18 cellular contexts compared by ENCODE assay signal in the genomic region with DNA sequence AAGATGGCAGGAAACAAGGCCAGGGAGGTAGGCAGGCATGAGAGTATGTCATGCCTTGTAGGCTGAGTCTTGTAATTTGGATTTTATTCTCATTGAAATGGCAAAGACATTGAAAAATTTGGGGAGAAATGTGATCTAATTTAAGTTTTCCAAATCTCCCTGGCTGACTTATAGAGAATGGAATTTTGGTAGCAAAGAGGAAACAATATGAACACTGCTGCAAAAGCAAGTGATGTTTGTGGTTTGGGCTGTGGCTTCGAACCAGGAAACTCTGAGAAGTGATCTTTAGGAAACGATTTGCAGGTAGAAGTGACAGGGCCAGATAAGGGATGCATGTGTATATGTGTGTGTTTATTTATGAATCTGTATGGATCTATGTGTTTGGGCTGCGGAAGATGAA. TPM values are rescaled to one million over a fixed set of nuclear protein-coding genes. Genes with fewer than 3 reads are reported as not detected.
DNase-seq lines count a peak whose midpoint lies in the region; ATAC-seq and TF ChIP-seq lines count a peak whose summit lies in the region.
"Had no signal": no experiment of that assay in that cellular context is flagged by ENCODE, and none has a peak within 500 bp of the region (broad histone marks: within the 10 kb centered on the region; RNA-seq: fewer than 3 reads in every experiment).

No MANE protein-coding gene starts in this region.

- H3K4me1 Mint-ChIP-seq in HFFc6 (ENCODE audit: low read depth), result peaks cover 51% of the 10 kb centered on the region
- peaks cover 10% of the 10 kb centered on the region for H3K4me1 Mint-ChIP-seq in activated CD8-positive, alpha-beta T cell treated with anti-CD3 and anti-CD28 coated beads, Interleukin-2, amount 10 ng/mL, durations not matched to agents 7 days and 5 days (ENCODE audit: low read depth)

- H3K27me3 Mint-ChIP-seq in HFFc6 (ENCODE audit: insufficient read depth), result no peaks in the 10 kb centered on the region
- H3K27me3 Mint-ChIP-seq in activated CD8-positive, alpha-beta T cell treated with anti-CD3 and anti-CD28 coated beads, Interleukin-2, amount 10 ng/mL, durations not matched to agents 7 days and 5 days (ENCODE audit: low read depth), result peaks cover 2% of the 10 kb centered on the region
- H3K27me3 Mint-ChIP-seq: activated CD4-positive, alpha-beta memory T cell treated with anti-CD3 and anti-CD28 coated beads, Interleukin-2, amount 10 ng/mL, durations not matched to agents 7 days and 5 days; activated naive CD8-positive, alpha-beta T cell; activated T-cell treated with anti-CD3 and anti-CD28 coated beads, Interleukin-2, amount 50 U/mL, for 24 hours had no signal

- POLR2A ChIA-PET in activated CD8-positive, alpha-beta T cell treated with anti-CD3 and anti-CD28 coated beads, Interleukin-2, amount 10 ng/mL, durations not matched to agents 7 days and 5 days (lab: Charles Lee), result no interaction called here

- H3K36me3 Mint-ChIP-seq in HFFc6 (ENCODE audit: low read depth), result peaks cover 13% of the 10 kb centered on the region; the same call in 1 of the 2 replicates
- H3K36me3 Mint-ChIP-seq in activated CD8-positive, alpha-beta T cell treated with anti-CD3 and anti-CD28 coated beads, Interleukin-2, amount 10 ng/mL, durations not matched to agents 7 days and 5 days (ENCODE audit: low read depth), result no peaks in the 10 kb centered on the region
- H3K36me3 Mint-ChIP-seq: activated naive CD8-positive, alpha-beta T cell; CD8-positive, alpha-beta T cell had no signal

- H3K4me3 Mint-ChIP-seq in HFFc6, result peak overlapping the region; percentile 43
- H3K4me3 Mint-ChIP-seq in activated CD8-positive, alpha-beta T cell treated with anti-CD3 and anti-CD28 coated beads, Interleukin-2, amount 10 ng/mL, durations not matched to agents 7 days and 5 days, result no peak overlapping the region
- H3K4me3 Mint-ChIP-seq: activated CD4-positive, alpha-beta memory T cell treated with anti-CD3 and anti-CD28 coated beads, Interleukin-2, amount 10 ng/mL, durations not matched to agents 7 days and 5 days; activated naive CD8-positive, alpha-beta T cell; activated T-cell treated with anti-CD3 and anti-CD28 coated beads, Interleukin-2, amount 50 U/mL, for 24 hours; CD8-positive, alpha-beta T cell had no signal

- no peaks in the 10 kb centered on the region for H3K9me3 Mint-ChIP-seq in HFFc6
- no peaks in the 10 kb centered on the region for H3K9me3 Mint-ChIP-seq in activated CD8-positive, alpha-beta T cell treated with anti-CD3 and anti-CD28 coated beads, Interleukin-2, amount 10 ng/mL, durations not matched to agents 7 days and 5 days (ENCODE audit: insufficient read depth)
- H3K9me3 Mint-ChIP-seq: activated CD4-positive, alpha-beta memory T cell treated with anti-CD3 and anti-CD28 coated beads, Interleukin-2, amount 10 ng/mL, durations not matched to agents 7 days and 5 days; activated T-cell treated with anti-CD3 and anti-CD28 coated beads, Interleukin-2, amount 50 U/mL, for 24 hours had no signal

- CTCF ChIA-PET in activated CD8-positive, alpha-beta T cell treated with anti-CD3 and anti-CD28 coated beads, Interleukin-2, amount 10 ng/mL, durations not matched to agents 7 days and 5 days (lab: Charles Lee), result interaction anchor here (1.4 to 1.7 kb wide), 2 partner anchors 7 to 128 kb away, joined by 3 to 6 read pairs; no protein-coding TSS in a partner anchor

- no peak for TF ChIP-seq CTCF in HFFc6 (IDR thresholded peaks at IDR 0.05)

- DNase-seq in Daoy (ENCODE audit: low read depth) (peak; percentile 7), HFFc6 (peak; percentile 13), iris pigment epithelial cell (ENCODE audit: low read depth) (peak; percentile 47), putamen (ENCODE audit: low spot score) (no peak), GM19238 (ENCODE audit: insufficient read length, low spot score) (no peak), mesenteric fat pad (ENCODE audit: low spot score) (no peak)
- peak; percentile 29 for DNase-seq in activated CD8-positive, alpha-beta T cell treated with anti-CD3 and anti-CD28 coated beads, Interleukin-2, amount 10 ng/mL, durations not matched to agents 7 days and 5 days
- DNase-seq: activated CD4-positive, alpha-beta memory T cell treated with anti-CD3 and anti-CD28 coated beads, Interleukin-2, amount 10 ng/mL, durations not matched to agents 7 days and 5 days; activated T-cell treated with anti-CD3 and anti-CD28 coated beads, Interleukin-2, amount 50 U/mL, for 24 hours; DMS79; head of caudate nucleus; NCI-H1092 treated with DMSO at 0.1 percent for 48 hours; NCI-H510A treated with DMSO at 0.1 percent for 48 hours; right cardiac atrium; stimulated activated CD4-positive, alpha-beta T cell treated with anti-CD3 and anti-CD28 coated beads, Interleukin-15, amount 100 ng/mL, for 24 hours had no signal

- H3K27ac Mint-ChIP-seq in HFFc6, result peak overlapping the region; percentile 67
- H3K27ac Mint-ChIP-seq in activated CD8-positive, alpha-beta T cell treated with anti-CD3 and anti-CD28 coated beads, Interleukin-2, amount 10 ng/mL, durations not matched to agents 7 days and 5 days, result no peak overlapping the region
- H3K27ac Mint-ChIP-seq: activated CD4-positive, alpha-beta memory T cell treated with anti-CD3 and anti-CD28 coated beads, Interleukin-2, amount 10 ng/mL, durations not matched to agents 7 days and 5 days; activated naive CD8-positive, alpha-beta T cell; activated T-cell treated with anti-CD3 and anti-CD28 coated beads, Interleukin-2, amount 50 U/mL, for 24 hours; CD8-positive, alpha-beta T cell had no signal

- ATAC-seq in activated CD8-positive, alpha-beta T cell treated with anti-CD3 and anti-CD28 coated beads, Interleukin-2, amount 10 ng/mL, durations not matched to agents 7 days and 5 days, result peak; percentile 23
- ATAC-seq in GM19324 (IDR thresholded peaks at IDR 0.05; ENCODE audit: low FRiP score, unreplicated experiment), result no peak
- ATAC-seq: CD8-positive, alpha-beta T cell; right cardiac atrium had no signal

RNA-seq across cellular contexts. Expression of gene ARSJ, which starts 35.6 kb away (rescaled TPM):
- 11.0 and 12.2 TPM in 2 replicates for total RNA-seq in Daoy (2014; rRNA removed; shearing (Covaris generic))
- total RNA-seq in HFFc6 (2021; fragmentation: NEBNext Ultra II Directional; extraction: Animal tissue kit (Norgen Biotek cat#: 25700)), result 10 to 100 TPM; 33.4 to 40.6 (median 36.1) TPM
- total RNA-seq in activated CD8-positive, alpha-beta T cell treated with anti-CD3 and anti-CD28 coated beads, Interleukin-2, amount 10 ng/mL, durations not matched to agents 7 days and 5 days, result not detected
- total RNA-seq in mesenteric fat pad, result 2.4 TPM
- total RNA-seq: activated CD4-positive, alpha-beta memory T cell treated with anti-CD3 and anti-CD28 coated beads, Interleukin-2, amount 10 ng/mL, durations not matched to agents 7 days and 5 days; CD8-positive, alpha-beta T cell had no signal

Comparison
In these comparisons a context has a peak if more than half of its experiments do, and no peak if none do; other contexts are left out.
1. DNase-seq: peak in Daoy (single experiment), HFFc6 (single experiment), activated CD8-positive, alpha-beta T cell treated with anti-CD3 and anti-CD28 coated beads, Interleukin-2, amount 10 ng/mL, durations not matched to agents 7 days and 5 days (single experiment) and iris pigment epithelial cell (single experiment); none in putamen (single experiment), GM19238 (single experiment) and mesenteric fat pad (single experiment).